Comparison of ENCODE assay signal across 8 cellular contexts in genomic region chr14:103563844-103564243, GRCh38. TPM values are rescaled to one million over a fixed set of nuclear protein-coding genes. Genes with fewer than 3 reads are reported as not detected.
DNase-seq lines count a peak whose midpoint lies in the region; ATAC-seq and TF ChIP-seq lines count a peak whose summit lies in the region.
"Not testable (repeated sequence)": the region's sequence is repeated elsewhere in the genome, so short reads cannot be mapped to it uniquely, and the experiment has no call there.

No MANE protein-coding gene starts in this region.

- peaks cover 13 to 63% of the 10 kb centered on the region in 2 experiments; a peak in 2 of 4 replicates for H3K79me1 ChIP-seq in IMR-90 (ENCODE audit: low read depth in 1 of 2, low read length in 2 of 2)

- intact Hi-C loops in IMR-90 (cut with micrococcal nuclease), result loop anchor here (2.0 kb wide), 1 partner anchor 31 kb away; no protein-coding TSS in a partner anchor
- intact Hi-C loops in ascending aorta (cut with DNase I), result loop anchor here (2.0 to 5.0 kb wide), 2 partner anchors 65 to 153 kb away; partner anchors contain the start of genes KLC1, XRCC3 and ZFYVE21

- not testable (repeated sequence) for TF ChIP-seq RAD21 in IMR-90 (IDR thresholded peaks at IDR 0.05; ENCODE audit: low read length)

- not testable (repeated sequence) for H3K36me3 Mint-ChIP-seq in T-helper 17 cell (ENCODE audit: low read depth)

- POLR2A ChIA-PET in IMR-90 (lab: Charles Lee; ENCODE audit: unreplicated experiment), result not testable (repeated sequence)

- H3K4ac ChIP-seq in IMR-90 (ENCODE audit: low read depth, low read length), result not testable (repeated sequence)

- not testable (repeated sequence) for H2AK5ac ChIP-seq in IMR-90 (ENCODE audit: low read depth, low read length)

- H3K23ac ChIP-seq in IMR-90 (ENCODE audit: low read depth, low read length), result not testable (repeated sequence)

- not testable (repeated sequence) for TF ChIP-seq CTCF in C4-2B (conservative IDR thresholded peaks at IDR 0.05); IMR-90 (conservative IDR thresholded peaks at IDR 0.05; ENCODE audit: low read depth, low read length); ascending aorta (IDR thresholded peaks at IDR 0.05); kidney epithelial cell (IDR thresholded peaks at IDR 0.05; ENCODE audit: insufficient read depth, low read length, poor library complexity, severe bottlenecking); neutrophil (IDR thresholded peaks at IDR 0.05); suprapubic skin (IDR thresholded peaks at IDR 0.05)

- not testable (repeated sequence) for TF ChIP-seq POLR2A in IMR-90 (IDR thresholded peaks at IDR 0.05; ENCODE audit: low read depth, low read length); suprapubic skin (IDR thresholded peaks at IDR 0.05)

- not testable (repeated sequence) for TF ChIP-seq EP300 in suprapubic skin (IDR thresholded peaks at IDR 0.05)

- H3K36me3 ChIP-seq in IMR-90 (ENCODE audit: control insufficient read depth, insufficient read depth, low read length); kidney epithelial cell (ENCODE audit: control insufficient read depth, insufficient read depth, low read length): not testable (repeated sequence)
- H3K36me3 ChIP-seq in ascending aorta, result peaks cover 13 to 15% of the 10 kb centered on the region in 2 donors
- peaks cover 20% of the 10 kb centered on the region for H3K36me3 ChIP-seq in neutrophil
- H3K36me3 ChIP-seq in suprapubic skin, result peaks cover 13% of the 10 kb centered on the region

- H4K8ac ChIP-seq in IMR-90 (ENCODE audit: low read depth in 2 of 2, low read length in 2 of 2), result not testable (repeated sequence)

- H3K4me3 ChIP-seq in IMR-90 (ENCODE audit: insufficient read depth, low read depth, low read length) (peak overlapping the region; percentile 85), ascending aorta (peak overlapping the region; percentile 81 to 90), kidney epithelial cell (ENCODE audit: low read depth, low read length) (peak overlapping the region; percentile 98), neutrophil (ENCODE audit: low read depth in 1 of 2, low read length in 1 of 2) (peak overlapping the region; percentile 86 to 99), suprapubic skin (peak overlapping the region; percentile 89)

- H2BK15ac ChIP-seq in IMR-90 (ENCODE audit: low read depth, low read length), result not testable (repeated sequence)

- not testable (repeated sequence) for H2AK9ac ChIP-seq in IMR-90 (replicated peaks; ENCODE audit: low read depth, low read length, poor library complexity)

- H3K9me3 ChIP-seq in IMR-90 (ENCODE audit: control insufficient read depth, insufficient read depth, low read length); T-helper 17 cell (ENCODE audit: control insufficient read depth, low read length, poor library complexity, severe bottlenecking); ascending aorta; neutrophil; suprapubic skin: not testable (repeated sequence)

- H3K27ac ChIP-seq in C4-2B (peak overlapping the region; percentile 96), epithelial cell of prostate (peak overlapping the region; percentile 98), neutrophil (peak overlapping the region; percentile 100)
- not testable (repeated sequence) for H3K27ac ChIP-seq in IMR-90 (ENCODE audit: insufficient read depth, low read length); ascending aorta; suprapubic skin

- not testable (repeated sequence) for H3K4me1 ChIP-seq in IMR-90 (ENCODE audit: control insufficient read depth, insufficient read depth, low read length)
- H3K4me1 ChIP-seq in ascending aorta (peaks cover 16 to 37% of the 10 kb centered on the region in 2 donors), neutrophil (ENCODE audit: control insufficient read depth in 1 of 2, insufficient read depth in 1 of 2, low read depth in 1 of 2, low read length in 1 of 2) (peaks cover 25 to 29% of the 10 kb centered on the region in 2 experiments), suprapubic skin (peaks cover 55% of the 10 kb centered on the region)

- CTCF ChIA-PET in IMR-90 (lab: Yijun Ruan, JAX), result interaction anchor here (1.1 to 1.4 kb wide), 2 partner anchors 31 to 45 kb away, joined by 3 to 5 read pairs; no protein-coding TSS in a partner anchor

- H2BK120ac ChIP-seq in IMR-90 (ENCODE audit: low read depth, low read length), result not testable (repeated sequence)

- peak overlapping the region; percentile 66; the same call in 1 of the 2 replicates for H3K56ac ChIP-seq in IMR-90 (ENCODE audit: extremely low read depth, insufficient read depth, low read length)

- H2BK20ac ChIP-seq in IMR-90 (ENCODE audit: low read depth, low read length), result not testable (repeated sequence)

- peak overlapping the region; percentile 64 for H3K9ac ChIP-seq in IMR-90 (ENCODE audit: low read depth, low read length)

- in situ Hi-C loops in IMR-90 (cut with MboI; ENCODE audit: low sequenced_read_pairs), result not testable (repeated sequence)

- ATAC-seq in IMR-90 (ENCODE audit: low read depth); T-helper 17 cell: not testable (repeated sequence)

- H3K4me3 Mint-ChIP-seq in T-helper 17 cell, result peak overlapping the region; percentile 95

- H4K5ac ChIP-seq in IMR-90 (ENCODE audit: low read depth, low read length), result not testable (repeated sequence)

- not testable (repeated sequence) for H3K18ac ChIP-seq in IMR-90 (ENCODE audit: low read depth, low read length)

- H4K91ac ChIP-seq in IMR-90 (ENCODE audit: insufficient read depth, low read depth, low read length), result not testable (repeated sequence)

- not testable (repeated sequence) for H3K27me3 Mint-ChIP-seq in T-helper 17 cell

- H3K27me3 ChIP-seq in IMR-90 (ENCODE audit: control insufficient read depth, insufficient read depth, low read length); ascending aorta; kidney epithelial cell (ENCODE audit: control insufficient read depth, insufficient read depth, low read length); neutrophil; suprapubic skin: not testable (repeated sequence)

- peaks cover 32% of the 10 kb centered on the region for H3K4me1 Mint-ChIP-seq in T-helper 17 cell

- not testable (repeated sequence) for DNase-seq in IMR-90; T-helper 17 cell; ascending aorta (ENCODE audit: low spot score in 2 of 2); epithelial cell of prostate (ENCODE audit: low read depth, low spot score); kidney epithelial cell (ENCODE audit: low read depth); suprapubic skin (ENCODE audit: low spot score in 2 of 2)

- peaks cover 51% of the 10 kb centered on the region for H4K20me1 ChIP-seq in IMR-90 (ENCODE audit: insufficient read depth, low read length)

- H3K4me2 ChIP-seq in IMR-90 (ENCODE audit: low read depth, low read length), result peak overlapping the region; percentile 98

- H2AFZ ChIP-seq in IMR-90 (replicated peaks; ENCODE audit: low read length, poor library complexity), result not testable (repeated sequence)

- WGBS in IMR-90 (ENCODE audit: extremely low coverage in 2 of 2, insufficient read length in 1 of 2), 2 experiments, result 64% methylated on average over 14 of the region's 18 CpGs; no CpG with 5 or more reads in 1 of the 2 experiments
- WGBS in suprapubic skin, result 67% methylated on average over 18 of the region's 18 CpGs

- not testable (repeated sequence) for BruUV-seq in IMR-90 (replicated peaks; lab: Mats Ljungman, UMichigan)

- not testable (repeated sequence) for H3K9me1 ChIP-seq in IMR-90 (ENCODE audit: insufficient read depth, low read length)

- not testable (repeated sequence) for H2BK5ac ChIP-seq in IMR-90 (ENCODE audit: low read depth, low read length, poor library complexity, severe bottlenecking)

- dilution Hi-C loops in IMR-90 (cut with HindIII; ENCODE audit: low sequenced_read_pairs, unreplicated experiment), result not testable (repeated sequence)

- peak overlapping the region; percentile 89 for H3K27ac Mint-ChIP-seq in T-helper 17 cell

- H3K14ac ChIP-seq in IMR-90 (replicated peaks; ENCODE audit: low read depth, low read length), result 0 out of 2 replicates have a peak overlapping the region, but pooled peaks have one; percentile 58

RNA-seq across cellular contexts. Expression of gene COA8, which starts 1.1 kb away (rescaled TPM):
- total RNA-seq in IMR-90 (2012; rRNA removed), result 12.2 and 20.6 TPM in 2 replicates
- polyA plus RNA-seq in IMR-90 (2012; rRNA removed), result 18.5 and 21.1 TPM in 2 replicates
- polyA plus RNA-seq in IMR-90 (2012; cell fraction: cytosol; rRNA removed), result 9.6 and 17.9 TPM in 2 replicates
- 3.4 and 10.8 TPM in 2 replicates for polyA plus RNA-seq in IMR-90 (2012; cell fraction: nucleus; rRNA removed; ENCODE audit: low replicate concordance)
- 10 to 100 TPM; 18.3 to 19.4 TPM for total RNA-seq in T-helper 17 cell
- 37.7 TPM for total RNA-seq in ascending aorta
- total RNA-seq in kidney epithelial cell, result 83.8 and 86.7 TPM in 2 replicates
- total RNA-seq in suprapubic skin, result 10 to 100 TPM; 17.1 to 30.3 (median 21.9) TPM

RNA-seq across cellular contexts. Expression of gene BAG5, which starts 1.4 kb away (rescaled TPM):
- total RNA-seq in IMR-90 (2012; rRNA removed) (22.2 and 32.2 TPM in 2 replicates), T-helper 17 cell (10 to 100 TPM; 28.5 to 32.9 TPM), ascending aorta (7.1 TPM), kidney epithelial cell (37.9 and 40.8 TPM in 2 replicates), suprapubic skin (10 to 100 TPM; 30.2 to 55.1 (median 39.9) TPM)
- 5.2 and 6.7 TPM in 2 replicates for polyA plus RNA-seq in IMR-90 (2012; rRNA removed)
- 1.9 and 2.3 TPM in 2 replicates for polyA plus RNA-seq in IMR-90 (2012; cell fraction: cytosol; rRNA removed)
- polyA plus RNA-seq in IMR-90 (2012; cell fraction: nucleus; rRNA removed; ENCODE audit: low replicate concordance), result 0.92 and 4.4 TPM in 2 replicates

RNA-seq across cellular contexts. Expression of gene TRMT61A, which starts 34.8 kb away (rescaled TPM):
- total RNA-seq in IMR-90 (2012; rRNA removed), result 5.7 and 6.4 TPM in 2 replicates
- polyA plus RNA-seq in IMR-90 (2012; rRNA removed), result 16.2 and 20.0 TPM in 2 replicates
- 9.4 and 20.8 TPM in 2 replicates for polyA plus RNA-seq in IMR-90 (2012; cell fraction: cytosol; rRNA removed)
- 15.1 and 42.4 TPM in 2 replicates for polyA plus RNA-seq in IMR-90 (2012; cell fraction: nucleus; rRNA removed; ENCODE audit: low replicate concordance)
- 1 to 10 TPM; 8.2 to 8.3 TPM for total RNA-seq in T-helper 17 cell
- total RNA-seq in ascending aorta, result 31.2 TPM
- 15.6 and 17.1 TPM in 2 replicates for total RNA-seq in kidney epithelial cell
- total RNA-seq in suprapubic skin, result 10 to 100 TPM; 15.9 to 21.9 (median 18.5) TPM

RNA-seq across cellular contexts. Expression of gene CKB, which starts 41.2 kb away (rescaled TPM):
- total RNA-seq in IMR-90 (2012; rRNA removed) (17.7 and 31.7 TPM in 2 replicates), T-helper 17 cell (1 to 10 TPM; 7.0 to 8.0 TPM), ascending aorta (144 TPM), kidney epithelial cell (67.7 and 78.7 TPM in 2 replicates), suprapubic skin (100 to 1,000 TPM; 107 to 172 (median 128) TPM)
- 82.6 and 120 TPM in 2 replicates for polyA plus RNA-seq in IMR-90 (2012; rRNA removed)
- 55.5 and 84.4 TPM in 2 replicates for polyA plus RNA-seq in IMR-90 (2012; cell fraction: cytosol; rRNA removed)
- 78.1 and 241 TPM in 2 replicates for polyA plus RNA-seq in IMR-90 (2012; cell fraction: nucleus; rRNA removed; ENCODE audit: low replicate concordance)
